Comparison of ENCODE assay signal across 12 cellular contexts in genomic region chr10:47299611-47299988, GRCh38. TPM values are rescaled to one million over a fixed set of nuclear protein-coding genes. Genes with fewer than 3 reads are reported as not detected.
DNase-seq lines count a peak whose midpoint lies in the region; ATAC-seq, FAIRE-seq and TF ChIP-seq lines count a peak whose summit lies in the region.
"Had no signal": no experiment of that assay in that cellular context is flagged by ENCODE, and none has a peak within 500 bp of the region (broad histone marks: within the 10 kb centered on the region; RNA-seq: fewer than 3 reads in every experiment).

No MANE protein-coding gene starts in this region.

- peak overlapping the region; percentile 79 for H3K4me2 ChIP-seq in astrocyte (ENCODE audit: low read length)
- H3K4me2 ChIP-seq in mesenchymal stem cell (ENCODE audit: low read length, poor library complexity, severe bottlenecking): no peak overlapping the region

- H3K4me3 ChIP-seq in astrocyte (ENCODE audit: insufficient read depth, low read depth, low read length) (peak overlapping the region; percentile 37), mesenchymal stem cell (ENCODE audit: insufficient read depth in 1 of 2, low read depth in 1 of 2, low read length in 2 of 2) (peak overlapping the region; percentile 29 to 76), thoracic aorta (peak overlapping the region; percentile 76)

- H3K4me1 ChIP-seq in astrocyte (ENCODE audit: insufficient read depth, low read length) (peaks cover 2% of the 10 kb centered on the region), mesenchymal stem cell (ENCODE audit: control insufficient read depth, insufficient read depth, low read depth, low read length) (peaks cover 11% of the 10 kb centered on the region), thoracic aorta (ENCODE audit: control insufficient read depth in 1 of 2, low read depth in 2 of 2) (peaks cover 14 to 68% of the 10 kb centered on the region in 2 donors)

- H3K9me3 ChIP-seq in astrocyte (ENCODE audit: insufficient read depth, low read depth, low read length) (no peaks in the 10 kb centered on the region), mesenchymal stem cell (ENCODE audit: control insufficient read depth, low read length) (no peaks in the 10 kb centered on the region), thoracic aorta (no peaks in the 10 kb centered on the region)

- WGBS in mesenchymal stem cell: 37% methylated on average over 6 of the region's 6 CpGs

- H3K18ac ChIP-seq in mesenchymal stem cell (ENCODE audit: low read depth in 1 of 2, low read length in 2 of 2): no peak overlapping the region

- H3K79me1 ChIP-seq in mesenchymal stem cell (replicated peaks; ENCODE audit: low read length, poor library complexity, severe bottlenecking): no peaks in the 10 kb centered on the region

- no peaks in the 10 kb centered on the region for H3K36me3 ChIP-seq in astrocyte (ENCODE audit: insufficient read depth, low read length)
- no peaks in the 10 kb centered on the region for H3K36me3 ChIP-seq in mesenchymal stem cell (ENCODE audit: control insufficient read depth in 1 of 2, insufficient read depth in 2 of 2, low read depth in 1 of 2, low read length in 2 of 2)
- H3K36me3 ChIP-seq in thoracic aorta: no peaks in the 10 kb centered on the region

- CTCF ChIA-PET in activated naive CD4-positive, alpha-beta T cell treated with anti-CD3 and anti-CD28 coated beads for 36 hours (lab: Charles Lee): interaction anchor here (0.9 to 3.6 kb wide), 2 partner anchors 10 to 12 kb away, joined by 3 to 14 read pairs; no protein-coding TSS in a partner anchor

- H4K20me1 ChIP-seq in astrocyte (ENCODE audit: insufficient read depth, low read length): no peaks in the 10 kb centered on the region

- no peak overlapping the region for H2BK120ac ChIP-seq in mesenchymal stem cell (ENCODE audit: low read depth, low read length)

- no peak for DNase-seq in activated naive CD4-positive, alpha-beta T cell treated with anti-CD3 and anti-CD28 coated beads for 36 hours
- no peak for DNase-seq in activated naive CD4-positive, alpha-beta T cell treated with anti-CD3 and anti-CD28 coated beads, Interleukin-2, amount 50 U/mL, for 16 hours
- no peak for DNase-seq in astrocyte (ENCODE audit: low read depth)
- no peak for DNase-seq in mesenchymal stem cell
- no peak for DNase-seq in thoracic aorta (ENCODE audit: low spot score)
- no peak for DNase-seq in NCI-H1092 (lab: John Stamatoyannopoulos, UW)
- DNase-seq in mucosa of gallbladder (ENCODE audit: low spot score): no peak
- DNase-seq in left colon: no peak
- DNase-seq: amniotic stem cell; stimulated activated CD4-positive, alpha-beta T cell treated with anti-CD3 and anti-CD28 coated beads, Interleukin-2, amount 100 ng/mL, for 48 hours had no signal

- peaks cover 12% of the 10 kb centered on the region for H3K4me1 Mint-ChIP-seq in activated naive CD4-positive, alpha-beta T cell treated with anti-CD3 and anti-CD28 coated beads for 36 hours (ENCODE audit: low read depth)
- peaks cover 2% of the 10 kb centered on the region for H3K4me1 Mint-ChIP-seq in astrocyte (ENCODE audit: low read depth, unreplicated experiment)

- H3K27ac ChIP-seq in astrocyte (ENCODE audit: low read depth, low read length) (no peak overlapping the region), mesenchymal stem cell (ENCODE audit: low read length, poor library complexity, severe bottlenecking) (no peak overlapping the region), thoracic aorta (peak overlapping the region; percentile 7 to 9)

- H4K91ac ChIP-seq in mesenchymal stem cell (ENCODE audit: low read length): no peak overlapping the region

- H3K23ac ChIP-seq in mesenchymal stem cell (ENCODE audit: low read length in 2 of 2): no peak overlapping the region

- peaks cover 9% of the 10 kb centered on the region for H3K27me3 Mint-ChIP-seq in activated naive CD4-positive, alpha-beta T cell treated with anti-CD3 and anti-CD28 coated beads for 36 hours (ENCODE audit: low read depth)
- peaks cover 77% of the 10 kb centered on the region for H3K27me3 Mint-ChIP-seq in astrocyte (ENCODE audit: low read depth, unreplicated experiment)

- peak overlapping the region; percentile 26 for H2AFZ ChIP-seq in astrocyte (ENCODE audit: low read depth, low read length)
- no peak overlapping the region for H2AFZ ChIP-seq in mesenchymal stem cell (ENCODE audit: low read depth, low read length)

- TF ChIP-seq CTCF in astrocyte (IDR thresholded peaks at IDR 0.05; ENCODE audit: insufficient read depth, low read depth, low read length) (no peak), thoracic aorta (IDR thresholded peaks at IDR 0.05) (no peak)

- ATAC-seq in thoracic aorta (ENCODE audit: insufficient number of reproducible peaks, low FRiP score, low read depth): no peak
- no peak for ATAC-seq in left colon

- H3K9me3 Mint-ChIP-seq in activated naive CD4-positive, alpha-beta T cell treated with anti-CD3 and anti-CD28 coated beads for 36 hours: no peaks in the 10 kb centered on the region
- no peaks in the 10 kb centered on the region for H3K9me3 Mint-ChIP-seq in astrocyte (ENCODE audit: unreplicated experiment)

- no peak overlapping the region for H3K14ac ChIP-seq in mesenchymal stem cell (ENCODE audit: low read length in 2 of 2)

- no peaks in the 10 kb centered on the region for H3K79me2 ChIP-seq in astrocyte (ENCODE audit: insufficient read depth, low read length)

- H2BK5ac ChIP-seq in mesenchymal stem cell (ENCODE audit: low read depth, low read length, poor library complexity, severe bottlenecking): no peak overlapping the region

- intact Hi-C loops in activated naive CD4-positive, alpha-beta T cell treated with anti-CD3 and anti-CD28 coated beads for 36 hours (cut with micrococcal nuclease): no loop called here
- intact Hi-C loops in left colon (cut with DNase I, micrococcal nuclease): no loop called here

- H2BK12ac ChIP-seq in mesenchymal stem cell (ENCODE audit: low read length in 2 of 2): no peak overlapping the region

- peaks cover 40% of the 10 kb centered on the region for H3K27me3 ChIP-seq in astrocyte (ENCODE audit: insufficient read depth, low read length)
- H3K27me3 ChIP-seq in mesenchymal stem cell (ENCODE audit: control insufficient read depth in 1 of 2, insufficient read depth in 1 of 2, low read length in 2 of 2): peaks cover 57 to 85% of the 10 kb centered on the region in 2 experiments
- H3K27me3 ChIP-seq in thoracic aorta (replicated peaks; ENCODE audit: insufficient read depth): no peaks in the 10 kb centered on the region

- FAIRE-seq in astrocyte (lab: Jason Lieb, UNC): no peak
- FAIRE-seq: endothelial cell of umbilical vein had no signal

- H3K4ac ChIP-seq in mesenchymal stem cell (ENCODE audit: low read depth in 1 of 2, low read length in 2 of 2): no peak overlapping the region

- no peak overlapping the region for H2AK5ac ChIP-seq in mesenchymal stem cell (ENCODE audit: low read length, severe bottlenecking)

- no peak overlapping the region for H3K27ac Mint-ChIP-seq in activated naive CD4-positive, alpha-beta T cell treated with anti-CD3 and anti-CD28 coated beads for 36 hours
- H3K27ac Mint-ChIP-seq in astrocyte (ENCODE audit: unreplicated experiment): no peak overlapping the region

- H3K9ac ChIP-seq in astrocyte (ENCODE audit: low read length) (no peak overlapping the region), mesenchymal stem cell (ENCODE audit: low read length) (no peak overlapping the region)

- H4K8ac ChIP-seq in mesenchymal stem cell (ENCODE audit: low read length): no peak overlapping the region

- H2BK15ac ChIP-seq in mesenchymal stem cell (ENCODE audit: low read depth, poor library complexity, severe bottlenecking): no peak overlapping the region

- H3K4me3 Mint-ChIP-seq in activated naive CD4-positive, alpha-beta T cell treated with anti-CD3 and anti-CD28 coated beads for 36 hours: peak overlapping the region; percentile 50
- H3K4me3 Mint-ChIP-seq in astrocyte (ENCODE audit: unreplicated experiment): peak overlapping the region; percentile 73

- H3K36me3 Mint-ChIP-seq in activated naive CD4-positive, alpha-beta T cell treated with anti-CD3 and anti-CD28 coated beads for 36 hours (ENCODE audit: low read depth): no peaks in the 10 kb centered on the region
- H3K36me3 Mint-ChIP-seq in astrocyte (ENCODE audit: low read depth, unreplicated experiment): no peaks in the 10 kb centered on the region

RNA-seq across cellular contexts. Expression of gene GDF10, which starts 0.4 kb away (rescaled TPM):
- total RNA-seq in activated naive CD4-positive, alpha-beta T cell treated with anti-CD3 and anti-CD28 coated beads for 36 hours: under 1 TPM; 0.12 to 0.19 TPM
- total RNA-seq in astrocyte: 2.2 and 6.1 TPM in 2 replicates
- polyA plus RNA-seq in mesenchymal stem cell (2013, experiment 1 of 2): not detected
- polyA plus RNA-seq in mesenchymal stem cell (2013, experiment 2 of 2): not detected
- 1 to 10 TPM; 2.4 to 2.5 TPM for total RNA-seq in thoracic aorta
- 0.52 TPM for total RNA-seq in mucosa of gallbladder
- total RNA-seq in left colon: under 1 TPM; 0.12 to 0.67 TPM
- total RNA-seq: endothelial cell of umbilical vein had no signal
- polyA plus RNA-seq: endothelial cell of umbilical vein had no signal

RNA-seq across cellular contexts. Expression of gene GDF2, which starts 22.7 kb away (rescaled TPM):
- total RNA-seq in activated naive CD4-positive, alpha-beta T cell treated with anti-CD3 and anti-CD28 coated beads for 36 hours: not detected
- total RNA-seq in astrocyte (not detected in 2 replicates), thoracic aorta (not detected), mucosa of gallbladder (not detected), left colon (not detected)
- not detected for polyA plus RNA-seq in mesenchymal stem cell (2013, experiment 1 of 2)
- not detected for polyA plus RNA-seq in mesenchymal stem cell (2013, experiment 2 of 2)
- total RNA-seq: Daoy, endothelial cell of umbilical vein had no signal
- polyA plus RNA-seq: endothelial cell of umbilical vein had no signal

RNA-seq across cellular contexts. Expression of gene RBP3, which starts 48.6 kb away (rescaled TPM):
- total RNA-seq in activated naive CD4-positive, alpha-beta T cell treated with anti-CD3 and anti-CD28 coated beads for 36 hours: not detected
- total RNA-seq in astrocyte: not detected in 2 replicates
- polyA plus RNA-seq in mesenchymal stem cell (2013, experiment 1 of 2): 0.01 TPM
- 0.01 TPM for polyA plus RNA-seq in mesenchymal stem cell (2013, experiment 2 of 2)
- total RNA-seq in thoracic aorta: not detected
- not detected for total RNA-seq in mucosa of gallbladder
- not detected for total RNA-seq in left colon
- total RNA-seq: Daoy, endothelial cell of umbilical vein had no signal
- polyA plus RNA-seq: endothelial cell of umbilical vein had no signal

Comparison
In these comparisons a context has a peak if more than half of its experiments do, and no peak if none do; other contexts are left out.
1. H3K27ac ChIP-seq: peak in thoracic aorta (2 of 2); none in astrocyte (single experiment) and mesenchymal stem cell (single experiment).
2. Peak in every context shown above with its lines, with median percentiles within 50 percentile points of each other: H3K4me3 ChIP-seq.